ENCODE assay signal across 8 cellular contexts in genomic region chr2:209556354-209556961, GRCh38.
DNase-seq lines count a peak whose midpoint lies in the region; ATAC-seq, FAIRE-seq and TF ChIP-seq lines count a peak whose summit lies in the region.

No MANE protein-coding gene starts in this region.

- WGBS in A549 (ENCODE audit: missing lambda C conversion rate) = 52% methylated on average over 4 of the region's 4 CpGs
- WGBS in sigmoid colon, 2 donors = 56 to 61% methylated on average over 4 of the region's 4 CpGs

- H3K4me3 ChIP-seq in A549 = no peak overlapping the region
- no peak overlapping the region for H3K4me3 ChIP-seq in OCI-LY3 (ENCODE audit: low read length)
- H3K4me3 ChIP-seq in upper lobe of right lung = no peak overlapping the region
- H3K4me3 ChIP-seq in sigmoid colon = no peak overlapping the region

- TF ChIP-seq EP300 in A549 (IDR thresholded peaks at IDR 0.05) (no peak), sigmoid colon (IDR thresholded peaks at IDR 0.05) (no peak)

- H3K9ac ChIP-seq in OCI-LY3 (ENCODE audit: low read length) = no peak overlapping the region

- TF ChIP-seq POLR2A in A549 (IDR thresholded peaks at IDR 0.05; ENCODE audit: low read length) (no peak), sigmoid colon (IDR thresholded peaks at IDR 0.05) (no peak)

- no peak overlapping the region for H3K4me2 ChIP-seq in A549
- H3K4me2 ChIP-seq in OCI-LY3 (ENCODE audit: low read length) = no peak overlapping the region

- intact Hi-C loops in upper lobe of right lung (cut with DNase I) (no loop called here), sigmoid colon (cut with DNase I) (loop anchor here (10.0 kb wide), 1 partner anchor 132 kb away; the partner anchor contains the start of gene MAP2)

- ATAC-seq in A549 = peak; percentile 90 to 93; a peak in 5 of 6 replicates
- peak; percentile 72 for ATAC-seq in GM18502 (IDR thresholded peaks at IDR 0.05; ENCODE audit: poor library complexity, unreplicated experiment)
- ATAC-seq in HG03108 (IDR thresholded peaks at IDR 0.05; ENCODE audit: unreplicated experiment) = peak; percentile 66
- ATAC-seq in foreskin keratinocyte = peak; percentile 90
- peak; percentile 86 for ATAC-seq in upper lobe of right lung

- TF ChIP-seq RAD21 in A549 (conservative IDR thresholded peaks at IDR 0.05 in 1 of 2, IDR thresholded peaks at IDR 0.05 in 1 of 2) = peak; percentile 78 to 83

- 0 out of 2 replicates have a peak, but pooled peaks cover 3% of the 10 kb centered on the region for H3K27me3 ChIP-seq in OCI-LY3 (ENCODE audit: low read depth, low read length)
- H3K27me3 ChIP-seq in foreskin keratinocyte = no peaks in the 10 kb centered on the region
- no peaks in the 10 kb centered on the region for H3K27me3 ChIP-seq in upper lobe of right lung
- no peaks in the 10 kb centered on the region for H3K27me3 ChIP-seq in sigmoid colon

- H3K36me3 ChIP-seq in OCI-LY3 (replicated peaks; ENCODE audit: low read depth, low read length) = no peaks in the 10 kb centered on the region
- no peaks in the 10 kb centered on the region for H3K36me3 ChIP-seq in upper lobe of right lung
- no peaks in the 10 kb centered on the region for H3K36me3 ChIP-seq in sigmoid colon

- H3K27ac ChIP-seq in A549 = no peak overlapping the region; a peak in 1 of 6 replicates
- H3K27ac ChIP-seq in OCI-LY3 (ENCODE audit: low read length) = no peak overlapping the region
- no peak overlapping the region for H3K27ac ChIP-seq in foreskin keratinocyte
- no peak overlapping the region for H3K27ac ChIP-seq in upper lobe of right lung
- H3K27ac ChIP-seq in sigmoid colon = no peak overlapping the region

- FAIRE-seq in A549 (lab: Jason Lieb, UNC) = no peak

- POLR2A ChIA-PET in A549 (lab: Yijun Ruan, JAX) = no interaction called here

- TF ChIP-seq CTCF in A549 (IDR thresholded peaks at IDR 0.05) = peak; percentile 71
- peak; percentile 75 for TF ChIP-seq CTCF in OCI-LY3 (IDR thresholded peaks at IDR 0.05; ENCODE audit: low read depth, low read length)
- TF ChIP-seq CTCF in foreskin keratinocyte (conservative IDR thresholded peaks at IDR 0.05) = peak; percentile 79
- TF ChIP-seq CTCF in upper lobe of right lung (IDR thresholded peaks at IDR 0.05) = peak; percentile 52
- TF ChIP-seq CTCF in sigmoid colon (IDR thresholded peaks at IDR 0.05) = peak in 2 of 4 experiments; percentile 6 to 8

- no peak overlapping the region for H2AFZ ChIP-seq in OCI-LY3 (ENCODE audit: low read depth, low read length)

- CTCF ChIA-PET in A549 (lab: Yijun Ruan, JAX) = interaction anchor here (0.6 to 6.6 kb wide), 18 partner anchors 8 to 1551 kb away, joined by 3 to 67 read pairs (median 4); partner anchors contain the start of gene MAP2

- DNase-seq in A549 (ENCODE audit: low read depth in 1 of 2, low spot score in 1 of 2) (peak; percentile 8 to 57), foreskin keratinocyte (peak; percentile 16 to 53), upper lobe of right lung (no peak), NCI-H187 (lab: John Stamatoyannopoulos, UW) (no peak), sigmoid colon (no peak)

- no peaks in the 10 kb centered on the region for H3K79me2 ChIP-seq in OCI-LY3 (ENCODE audit: low read length)

- H4K20me1 ChIP-seq in OCI-LY3 (ENCODE audit: insufficient read depth, low read length) = no peaks in the 10 kb centered on the region

- H3K9me3 ChIP-seq in A549 (no peaks in the 10 kb centered on the region), OCI-LY3 (ENCODE audit: insufficient read depth, low read length) (no peaks in the 10 kb centered on the region), upper lobe of right lung (no peaks in the 10 kb centered on the region), sigmoid colon (no peaks in the 10 kb centered on the region)

- H3K4me1 ChIP-seq in A549 (no peaks in the 10 kb centered on the region), OCI-LY3 (ENCODE audit: low read length) (peaks cover 7% of the 10 kb centered on the region), foreskin keratinocyte (no peaks in the 10 kb centered on the region), upper lobe of right lung (no peaks in the 10 kb centered on the region), sigmoid colon (no peaks in the 10 kb centered on the region)

TF ChIP-seq in A549, 52 proteins besides CTCF, POLR2A, EP300 and RAD21:
- TF ChIP-seq PBX3 (IDR thresholded peaks at IDR 0.05) = no peak
- no peak for TF ChIP-seq HMGXB4 (CRISPR knock-in tag; IDR thresholded peaks at IDR 0.05; ENCODE audit: borderline replicate concordance)
- no peak for TF ChIP-seq RFX5 (IDR thresholded peaks at IDR 0.05)
- TF ChIP-seq SMC3 (IDR thresholded peaks at IDR 0.05) = peak; percentile 82
- no peak for TF ChIP-seq TFCP2L1 (CRISPR knock-in tag; IDR thresholded peaks at IDR 0.05)

Comparison
In these comparisons a context has a peak if more than half of its experiments do, and no peak if none do; other contexts are left out.
1. DNase-seq: peak in A549 (2 of 2) and foreskin keratinocyte (2 of 2); none in upper lobe of right lung (single experiment), NCI-H187 (0 of 2) and sigmoid colon (single experiment).
2. Peak in every context shown above with its lines, with median percentiles within 50 percentile points of each other: ATAC-seq.